In genomic region chr2:8543412-8544167, GRCh38 we compare ENCODE assay signal across 8 cellular contexts.
DNase-seq lines count a peak whose midpoint lies in the region; ATAC-seq and TF ChIP-seq lines count a peak whose summit lies in the region.

No MANE protein-coding gene starts in this region.

- H3K27me3 Mint-ChIP-seq in stimulated activated naive CD8-positive, alpha-beta T cell treated with anti-CD3 and anti-CD28 coated beads, Interleukin-15, Interleukin-2, amounts not matched to agents 100 ng/mL and 50 ng/mL, for 24 hours = no peaks in the 10 kb centered on the region

- H3K4ac ChIP-seq in mesenchymal stem cell (ENCODE audit: low read depth in 1 of 2, low read length in 2 of 2) = peak overlapping the region; percentile 21 to 94

- no peaks in the 10 kb centered on the region for H3K79me2 ChIP-seq in SU-DHL-6 (ENCODE audit: insufficient read depth, low read length)
- H3K79me2 ChIP-seq in Karpas-422 (ENCODE audit: low read length) = no peaks in the 10 kb centered on the region

- H2AK5ac ChIP-seq in mesenchymal stem cell (ENCODE audit: low read length, severe bottlenecking) = peak overlapping the region; percentile 11

- in situ Hi-C loops in astrocyte of the cerebellum (cut with HindIII; ENCODE audit: low sequenced_read_pairs) = no loop called here

- H3K27ac Mint-ChIP-seq in stimulated activated naive CD8-positive, alpha-beta T cell treated with anti-CD3 and anti-CD28 coated beads, Interleukin-15, Interleukin-2, amounts not matched to agents 100 ng/mL and 50 ng/mL, for 24 hours = peak overlapping the region; percentile 98

- H2BK5ac ChIP-seq in mesenchymal stem cell (ENCODE audit: low read depth, low read length, poor library complexity, severe bottlenecking) = no peak overlapping the region

- H3K36me3 Mint-ChIP-seq in stimulated activated naive CD8-positive, alpha-beta T cell treated with anti-CD3 and anti-CD28 coated beads, Interleukin-15, Interleukin-2, amounts not matched to agents 100 ng/mL and 50 ng/mL, for 24 hours (ENCODE audit: low read depth) = peaks cover 8% of the 10 kb centered on the region

- no peak overlapping the region for H3K23ac ChIP-seq in mesenchymal stem cell (ENCODE audit: low read length in 2 of 2)

- 48% methylated on average over 28 of the region's 28 CpGs for whole genome bisulfite sequencing in mesenchymal stem cell

- H3K27me3 ChIP-seq in SU-DHL-6 (ENCODE audit: low read length) (no peaks in the 10 kb centered on the region), mesenchymal stem cell (ENCODE audit: control insufficient read depth in 1 of 2, insufficient read depth in 1 of 2, low read length in 2 of 2) (peaks cover 0 to 16% of the 10 kb centered on the region in 2 experiments), Karpas-422 (ENCODE audit: low read length) (no peaks in the 10 kb centered on the region)

- peaks cover 93% of the 10 kb centered on the region for H3K4me1 Mint-ChIP-seq in stimulated activated naive CD8-positive, alpha-beta T cell treated with anti-CD3 and anti-CD28 coated beads, Interleukin-15, Interleukin-2, amounts not matched to agents 100 ng/mL and 50 ng/mL, for 24 hours (ENCODE audit: low read depth)

- H2BK15ac ChIP-seq in mesenchymal stem cell (ENCODE audit: low read depth, poor library complexity, severe bottlenecking) = peak overlapping the region; percentile 90

- DNase-seq in CD1c-positive myeloid dendritic cell (ENCODE audit: extremely low spot score) (peak; percentile 94), astrocyte of the cerebellum (ENCODE audit: low read depth) (peak; percentile 44), mesenchymal stem cell (peak; percentile 93), Karpas-422 (no peak)

- peak overlapping the region; percentile 39 for H2BK120ac ChIP-seq in mesenchymal stem cell (ENCODE audit: low read depth, low read length)

- H3K4me2 ChIP-seq in SU-DHL-6 (ENCODE audit: low read depth, low read length, poor library complexity, severe bottlenecking) (peak overlapping the region; percentile 45), mesenchymal stem cell (ENCODE audit: low read length, poor library complexity, severe bottlenecking) (peak overlapping the region; percentile 27), Karpas-422 (ENCODE audit: low read depth, low read length, poor library complexity, severe bottlenecking) (no peak overlapping the region)

- H3K79me1 ChIP-seq in mesenchymal stem cell (replicated peaks; ENCODE audit: low read length, poor library complexity, severe bottlenecking) = no peaks in the 10 kb centered on the region

- H3K4me3 ChIP-seq in SU-DHL-6 (ENCODE audit: insufficient read depth, low read length, poor library complexity, severe bottlenecking) (no peak overlapping the region), astrocyte of the cerebellum (ENCODE audit: low read depth, low read length) (no peak overlapping the region), mesenchymal stem cell (ENCODE audit: insufficient read depth in 1 of 2, low read depth in 1 of 2, low read length in 2 of 2) (peak overlapping the region in 1 of 2 experiments; percentile 53), Karpas-422 (ENCODE audit: low read length) (no peak overlapping the region)

- H3K4me1 ChIP-seq in mesenchymal stem cell (ENCODE audit: control insufficient read depth, insufficient read depth, low read depth, low read length) = peaks cover 24% of the 10 kb centered on the region
- H3K4me1 ChIP-seq in Karpas-422 (ENCODE audit: low read length) = peaks cover 53% of the 10 kb centered on the region

- peak overlapping the region; percentile 10; the same call in 1 of the 2 replicates for H3K9ac ChIP-seq in SU-DHL-6 (ENCODE audit: low read length)
- peak overlapping the region; percentile 61 for H3K9ac ChIP-seq in mesenchymal stem cell (ENCODE audit: low read length)
- no peak overlapping the region for H3K9ac ChIP-seq in Karpas-422 (ENCODE audit: low read length)

- H3K14ac ChIP-seq in mesenchymal stem cell (ENCODE audit: low read length in 2 of 2) = no peak overlapping the region

- no peak for TF ChIP-seq CTCF in SU-DHL-6 (IDR thresholded peaks at IDR 0.05; ENCODE audit: insufficient read depth, low read length, poor library complexity, severe bottlenecking)
- no peak for TF ChIP-seq CTCF in astrocyte of the cerebellum (IDR thresholded peaks at IDR 0.05; ENCODE audit: low read depth, low read length, missing control alignments)

- H3F3A ChIP-seq in SU-DHL-6 (ENCODE audit: insufficient read depth) = peaks cover 4% of the 10 kb centered on the region

- H3K36me3 ChIP-seq in SU-DHL-6 (ENCODE audit: low read length) = no peaks in the 10 kb centered on the region
- no peaks in the 10 kb centered on the region for H3K36me3 ChIP-seq in mesenchymal stem cell (ENCODE audit: control insufficient read depth in 1 of 2, insufficient read depth in 2 of 2, low read depth in 1 of 2, low read length in 2 of 2)
- no peaks in the 10 kb centered on the region for H3K36me3 ChIP-seq in Karpas-422 (ENCODE audit: insufficient read depth, low read length)

- peak overlapping the region; percentile 88 to 92 for H2BK12ac ChIP-seq in mesenchymal stem cell (ENCODE audit: low read length in 2 of 2)

- peak overlapping the region; percentile 94 for H4K91ac ChIP-seq in mesenchymal stem cell (ENCODE audit: low read length)

- H3K9me2 ChIP-seq in SU-DHL-6 (replicated peaks; ENCODE audit: insufficient read depth, low read length) (no peaks in the 10 kb centered on the region), Karpas-422 (replicated peaks; ENCODE audit: insufficient read depth, low read length) (no peaks in the 10 kb centered on the region)

- peak overlapping the region; percentile 62 for H3K4me3 Mint-ChIP-seq in stimulated activated naive CD8-positive, alpha-beta T cell treated with anti-CD3 and anti-CD28 coated beads, Interleukin-15, Interleukin-2, amounts not matched to agents 100 ng/mL and 50 ng/mL, for 24 hours

- no peaks in the 10 kb centered on the region for H3K9me3 Mint-ChIP-seq in stimulated activated naive CD8-positive, alpha-beta T cell treated with anti-CD3 and anti-CD28 coated beads, Interleukin-15, Interleukin-2, amounts not matched to agents 100 ng/mL and 50 ng/mL, for 24 hours

- H2AFZ ChIP-seq in SU-DHL-6 (ENCODE audit: low read depth, low read length, severe bottlenecking) (no peak overlapping the region), mesenchymal stem cell (ENCODE audit: low read depth, low read length) (no peak overlapping the region), Karpas-422 (ENCODE audit: low read length) (no peak overlapping the region)

- peak overlapping the region; percentile 70 to 85 for H3K18ac ChIP-seq in mesenchymal stem cell (ENCODE audit: low read depth in 1 of 2, low read length in 2 of 2)

- H3K9me3 ChIP-seq in SU-DHL-6 (ENCODE audit: insufficient read depth, low read length) (no peaks in the 10 kb centered on the region), mesenchymal stem cell (ENCODE audit: control insufficient read depth, low read length) (no peaks in the 10 kb centered on the region), Karpas-422 (ENCODE audit: low read length) (no peaks in the 10 kb centered on the region)

- ATAC-seq in GM19372 (IDR thresholded peaks at IDR 0.05; ENCODE audit: low read depth, unreplicated experiment) = peak; percentile 70
- peak; percentile 76 for ATAC-seq in HG03432 (IDR thresholded peaks at IDR 0.05; ENCODE audit: unreplicated experiment)

- H4K20me1 ChIP-seq in SU-DHL-6 (ENCODE audit: low read depth, low read length) = no peaks in the 10 kb centered on the region
- H4K20me1 ChIP-seq in Karpas-422 (ENCODE audit: insufficient read depth, low read depth, low read length) = 0 out of 2 replicates have a peak, but pooled peaks cover 4% of the 10 kb centered on the region

- H4K8ac ChIP-seq in mesenchymal stem cell (ENCODE audit: low read length) = peak overlapping the region; percentile 83

- H3K27ac ChIP-seq in SU-DHL-6 (ENCODE audit: low read depth, low read length) = peak overlapping the region; percentile 65
- peak overlapping the region; percentile 44 for H3K27ac ChIP-seq in mesenchymal stem cell (ENCODE audit: low read length, poor library complexity, severe bottlenecking)
- H3K27ac ChIP-seq in Karpas-422 (ENCODE audit: low read length) = no peak overlapping the region
